In genomic region chrX:21524008-21524407, GRCh38 we compare ENCODE assay signal across 26 cellular contexts.
DNase-seq lines count a peak whose midpoint lies in the region; FAIRE-seq and TF ChIP-seq lines count a peak whose summit lies in the region.
"Had no signal": no experiment of that assay in that cellular context is flagged by ENCODE, and none has a peak within 500 bp of the region (broad histone marks: within the 10 kb centered on the region; RNA-seq: fewer than 3 reads in every experiment).

No MANE protein-coding gene starts in this region.

- CTCF ChIA-PET in Caco-2 (lab: Charles Lee), result no interaction called here

- POLR2A ChIA-PET in Caco-2 (lab: Charles Lee), result no interaction called here

- DNase-seq in AG10803 (ENCODE audit: low read depth) (peak; percentile 12), GM23248 (peak; percentile 36), astrocyte (ENCODE audit: low read depth) (no peak), fibroblast of villous mesenchyme (ENCODE audit: low read depth) (peak; percentile 25), RCC 7860 (ENCODE audit: low spot score) (no peak), NCI-H2196 treated with DMSO at 0.1 percent for 48 hours (lab: John Stamatoyannopoulos, UW; ENCODE audit: unreplicated experiment) (no peak), Caco-2 (no peak), NOMO-1 (lab: John Stamatoyannopoulos, UW; ENCODE audit: unreplicated experiment in 2 of 2) (no peak)
- DNase-seq: BE2C, GDM1, Karpas-422, MV-4-11, NCI-H1105, NCI-H1436 treated with DMSO at 0.1 percent for 48 hours, NCI-H187 treated with DMSO at 0.1 percent for 48 hours, NCI-H2107, NCI-H446 treated with DMSO at 0.1 percent for 48 hours, NCI-H526 treated with DMSO at 0.1 percent for 48 hours, Peyer's patch, SK-N-SH, SW 1271 had no signal

- TF ChIP-seq CTCF in AG10803 (conservative IDR thresholded peaks at IDR 0.05; ENCODE audit: low read length) (no peak), astrocyte (IDR thresholded peaks at IDR 0.05; ENCODE audit: insufficient read depth, low read depth, low read length) (no peak), fibroblast of villous mesenchyme (IDR thresholded peaks at IDR 0.05; ENCODE audit: insufficient read depth, low read depth, low read length) (no peak), Caco-2 (IDR thresholded peaks at IDR 0.05; ENCODE audit: insufficient read depth in 1 of 2, low read depth in 1 of 2, low read length in 1 of 2, severe bottlenecking in 1 of 2, unreplicated experiment in 1 of 2) (no peak)

- no peak overlapping the region for H3K27ac ChIP-seq in GM23248
- H3K27ac ChIP-seq in astrocyte (ENCODE audit: low read depth, low read length), result no peak overlapping the region
- H3K27ac ChIP-seq: 22Rv1, HL-60, Peyer's patch had no signal

- no peaks in the 10 kb centered on the region for H3K4me1 Mint-ChIP-seq in astrocyte (ENCODE audit: low read depth, unreplicated experiment)
- H3K4me1 Mint-ChIP-seq in Caco-2 (ENCODE audit: low read depth, unreplicated experiment), result no peaks in the 10 kb centered on the region

- H3K9me2 ChIP-seq in GM23248 (ENCODE audit: insufficient read depth), result no peaks in the 10 kb centered on the region
- H3K9me2 ChIP-seq: SK-N-SH had no signal

- H3K36me3 Mint-ChIP-seq in astrocyte (ENCODE audit: low read depth, unreplicated experiment), result no peaks in the 10 kb centered on the region
- no peaks in the 10 kb centered on the region for H3K36me3 Mint-ChIP-seq in Caco-2 (ENCODE audit: insufficient read depth, unreplicated experiment)

- H3K36me3 ChIP-seq in GM23248 (ENCODE audit: low read depth) (no peaks in the 10 kb centered on the region), astrocyte (ENCODE audit: insufficient read depth, low read length) (no peaks in the 10 kb centered on the region), Caco-2 (ENCODE audit: control insufficient read depth, insufficient read depth, low read length) (no peaks in the 10 kb centered on the region)
- H3K36me3 ChIP-seq: BE2C, Peyer's patch had no signal

- in situ Hi-C loops in GM23248 (cut with MboI), result no loop called here

- no peak overlapping the region for H3K4me3 Mint-ChIP-seq in astrocyte (ENCODE audit: unreplicated experiment)
- no peak overlapping the region for H3K4me3 Mint-ChIP-seq in Caco-2 (ENCODE audit: unreplicated experiment)

- H3F3A ChIP-seq in GM23248 (ENCODE audit: insufficient read depth), result no peaks in the 10 kb centered on the region

- H3K9me3 Mint-ChIP-seq in astrocyte (ENCODE audit: unreplicated experiment) (no peaks in the 10 kb centered on the region), Caco-2 (ENCODE audit: unreplicated experiment) (no peaks in the 10 kb centered on the region)

- H3K9ac ChIP-seq in GM23248, result no peak overlapping the region
- no peak overlapping the region for H3K9ac ChIP-seq in astrocyte (ENCODE audit: low read length)
- H3K9ac ChIP-seq: SK-N-SH had no signal

- H3K27me3 ChIP-seq in GM23248 (replicated peaks; ENCODE audit: insufficient read depth) (no peaks in the 10 kb centered on the region), astrocyte (ENCODE audit: insufficient read depth, low read length) (no peaks in the 10 kb centered on the region), Caco-2 (replicated peaks; ENCODE audit: control insufficient read depth, insufficient read depth, low read length) (no peaks in the 10 kb centered on the region)
- H3K27me3 ChIP-seq: BE2C, Peyer's patch had no signal

- no TSS peak for BruUV-seq in Caco-2 (replicated peaks; lab: Mats Ljungman, UMichigan)

- H3K4me1 ChIP-seq in GM23248 (ENCODE audit: insufficient read depth), result peaks cover 19% of the 10 kb centered on the region
- H3K4me1 ChIP-seq in astrocyte (ENCODE audit: insufficient read depth, low read length), result no peaks in the 10 kb centered on the region
- no peaks in the 10 kb centered on the region for H3K4me1 ChIP-seq in Caco-2
- H3K4me1 ChIP-seq: BE2C, Peyer's patch had no signal

- WGBS in GM23248 (ENCODE audit: low coverage in 1 of 2, low lambda C conversion rate in 2 of 2, missing lambda C conversion rate in 2 of 2), 2 experiments, result 0 to 19% methylated on average over 1 of the region's 1 CpG

- H3K27ac Mint-ChIP-seq in astrocyte (ENCODE audit: unreplicated experiment) (no peak overlapping the region), Caco-2 (ENCODE audit: unreplicated experiment) (no peak overlapping the region)

- no peaks in the 10 kb centered on the region for H3K79me2 ChIP-seq in GM23248 (ENCODE audit: insufficient read depth)
- H3K79me2 ChIP-seq in astrocyte (ENCODE audit: insufficient read depth, low read length), result no peaks in the 10 kb centered on the region

- intact Hi-C loops in Caco-2 (cut with micrococcal nuclease; ENCODE audit: unreplicated experiment), result no loop called here

- H3K9me3 ChIP-seq in GM23248 (ENCODE audit: low read depth) (no peaks in the 10 kb centered on the region), astrocyte (ENCODE audit: insufficient read depth, low read depth, low read length) (no peaks in the 10 kb centered on the region), Caco-2 (no peaks in the 10 kb centered on the region)
- H3K9me3 ChIP-seq: BE2C, Peyer's patch, SK-N-SH had no signal

- H3K4me3 ChIP-seq in AG10803 (ENCODE audit: low read length), result no peak overlapping the region
- no peak overlapping the region for H3K4me3 ChIP-seq in GM23248
- no peak overlapping the region for H3K4me3 ChIP-seq in astrocyte (ENCODE audit: insufficient read depth, low read depth, low read length)
- H3K4me3 ChIP-seq in fibroblast of villous mesenchyme (ENCODE audit: low read depth, low read length), result no peak overlapping the region
- H3K4me3 ChIP-seq in Caco-2 (ENCODE audit: low read depth, low read length), result no peak overlapping the region
- H3K4me3 ChIP-seq: Peyer's patch had no signal

- no peaks in the 10 kb centered on the region for H4K20me1 ChIP-seq in GM23248 (ENCODE audit: insufficient read depth)
- no peaks in the 10 kb centered on the region for H4K20me1 ChIP-seq in astrocyte (ENCODE audit: insufficient read depth, low read length)

- no peak overlapping the region for H3K4me2 ChIP-seq in GM23248 (ENCODE audit: unreplicated experiment)
- no peak overlapping the region for H3K4me2 ChIP-seq in astrocyte (ENCODE audit: low read length)
- H3K4me2 ChIP-seq: SK-N-SH had no signal

- FAIRE-seq in astrocyte (lab: Jason Lieb, UNC) (peak; percentile 96), RCC 7860 (lab: Jason Lieb, UNC) (no peak)
- FAIRE-seq: D721Med, GM12891, H1 had no signal

- H2AFZ ChIP-seq in GM23248, result no peak overlapping the region
- no peak overlapping the region for H2AFZ ChIP-seq in astrocyte (ENCODE audit: low read depth, low read length)

- H3K27me3 Mint-ChIP-seq in astrocyte (ENCODE audit: low read depth, unreplicated experiment) (no peaks in the 10 kb centered on the region), Caco-2 (ENCODE audit: insufficient read depth, unreplicated experiment) (no peaks in the 10 kb centered on the region)

Comparison
In these comparisons a context has a peak if more than half of its experiments do, and no peak if none do; other contexts are left out.
1. DNase-seq: peak in AG10803 (single experiment), GM23248 (single experiment) and fibroblast of villous mesenchyme (single experiment); none in astrocyte (single experiment), RCC 7860 (single experiment), NCI-H2196 treated with DMSO at 0.1 percent for 48 hours (single experiment), Caco-2 (0 of 2) and NOMO-1 (0 of 2).